In genomic region chr9:32579706-32580331, GRCh38 we compare ENCODE assay signal across 1 cellular context.
TF ChIP-seq lines count a peak whose summit lies in the region.

No MANE protein-coding gene starts in this region.

TF ChIP-seq in endothelial cell of umbilical vein, 7 proteins besides CTCF, POLR2A, EP300 and RAD21:
- no peak for TF ChIP-seq MAX (IDR thresholded peaks at IDR 0.05; ENCODE audit: insufficient read depth, insufficient read length)
- TF ChIP-seq EZH2 (IDR thresholded peaks at IDR 0.05; ENCODE audit: borderline replicate concordance, low read depth, low read length, severe bottlenecking): no peak
- no peak for TF ChIP-seq JUN (IDR thresholded peaks at IDR 0.05; ENCODE audit: borderline replicate concordance, insufficient read depth, insufficient read length, low read depth)
- TF ChIP-seq MYC (IDR thresholded peaks at IDR 0.05; ENCODE audit: low read depth, low read length): no peak
- TF ChIP-seq POLR2AphosphoS5 (IDR thresholded peaks at IDR 0.05; ENCODE audit: insufficient read depth, low read depth, low read length): no peak
- TF ChIP-seq GATA2 (IDR thresholded peaks at IDR 0.05; ENCODE audit: insufficient read depth, insufficient read length, low read depth, low read length): no peak
- TF ChIP-seq FOS (IDR thresholded peaks at IDR 0.05; ENCODE audit: borderline replicate concordance, insufficient read depth, low read length): no peak
